11 cellular contexts compared by ENCODE assay signal in the genomic region with DNA sequence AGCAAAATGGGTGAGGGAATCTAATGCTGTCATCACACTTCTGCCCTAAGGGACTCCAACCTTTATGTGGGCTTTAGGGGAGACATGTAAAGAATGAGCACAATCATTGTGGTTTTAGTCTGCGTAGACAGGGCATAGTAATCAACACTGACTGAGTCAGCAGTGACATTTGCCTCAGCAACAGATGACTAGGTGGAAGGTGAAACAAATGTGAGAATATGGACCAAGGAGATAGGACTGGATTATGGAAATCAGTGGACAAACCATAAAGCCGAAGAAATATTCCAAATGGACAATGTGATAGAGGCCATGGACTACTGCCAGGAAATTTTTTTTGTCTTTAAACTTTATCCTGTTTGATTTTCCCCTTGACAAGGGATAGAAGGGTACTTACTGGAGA.
DNase-seq lines count a peak whose midpoint lies in the region; ATAC-seq, FAIRE-seq and TF ChIP-seq lines count a peak whose summit lies in the region.
"Had no signal": no experiment of that assay in that cellular context is flagged by ENCODE, and none has a peak within 500 bp of the region (broad histone marks: within the 10 kb centered on the region; RNA-seq: fewer than 3 reads in every experiment).

No MANE protein-coding gene starts in this region.

- TF ChIP-seq CTCF in PC-3 (conservative IDR thresholded peaks at IDR 0.05; ENCODE audit: low read depth, low read length) (no peak), H1 (IDR thresholded peaks at IDR 0.05; ENCODE audit: control extremely low read depth in 1 of 3, insufficient read depth in 1 of 3, low read depth in 1 of 3, low read length in 3 of 3) (no peak)

- no peaks in the 10 kb centered on the region for H3K27me3 Mint-ChIP-seq in stimulated activated naive CD8-positive, alpha-beta T cell treated with anti-CD3 and anti-CD28 coated beads, Interleukin-15, amount 100 ng/mL, for 72 hours

- peak; percentile 14 for DNase-seq in stimulated activated CD4-positive, alpha-beta T cell treated with anti-CD3 and anti-CD28 coated beads, Interleukin-15, amount 100 ng/mL, for 24 hours
- DNase-seq in stimulated activated CD4-positive, alpha-beta T cell treated with anti-CD3 and anti-CD28 coated beads, Interleukin-2, amount 100 ng/mL, for 48 hours = no peak
- peak; percentile 90 for DNase-seq in PC-3
- no peak for DNase-seq in H1 (ENCODE audit: low read depth in 1 of 2, low spot score in 2 of 2)
- DNase-seq in stimulated activated naive CD8-positive, alpha-beta T cell treated with anti-CD3 and anti-CD28 coated beads, Interleukin-15, amount 100 ng/mL, for 72 hours = peak in 1 of 2 donors; percentile 23
- no peak for DNase-seq in caudate nucleus (lab: John Stamatoyannopoulos, UW)
- no peak for DNase-seq in mesenteric fat pad (ENCODE audit: low spot score)
- no peak for DNase-seq in NCI-H128 (lab: John Stamatoyannopoulos, UW; ENCODE audit: unreplicated experiment)
- DNase-seq: nephron progenitor cell, uterus had no signal

- H3K36me3 ChIP-seq in PC-3 (ENCODE audit: low read depth, low read length) = no peaks in the 10 kb centered on the region
- H3K36me3 ChIP-seq in H1 (ENCODE audit: control insufficient read depth in 2 of 4, insufficient read depth in 4 of 4, low read length in 3 of 4) = no peaks in the 10 kb centered on the region
- H3K36me3 ChIP-seq: uterus had no signal

- H3K27me3 ChIP-seq in PC-3 (ENCODE audit: low read length) = no peaks in the 10 kb centered on the region
- no peaks in the 10 kb centered on the region for H3K27me3 ChIP-seq in H1 (replicated peaks in 1 of 4; ENCODE audit: control insufficient read depth in 3 of 4, extremely low read depth in 1 of 4, insufficient read depth in 3 of 4, low read length in 3 of 4)
- H3K27me3 ChIP-seq: uterus had no signal

- H3K4me3 Mint-ChIP-seq in stimulated activated naive CD8-positive, alpha-beta T cell treated with anti-CD3 and anti-CD28 coated beads, Interleukin-15, amount 100 ng/mL, for 72 hours = no peak overlapping the region
- H3K4me3 Mint-ChIP-seq: nephron progenitor cell had no signal

- TF ChIP-seq POLR2A in H1 (IDR thresholded peaks at IDR 0.05; ENCODE audit: control extremely low read depth in 1 of 2, low read depth in 2 of 2, low read length in 2 of 2) = no peak

- no peaks in the 10 kb centered on the region for H3K79me2 ChIP-seq in PC-3 (ENCODE audit: low read length)
- no peaks in the 10 kb centered on the region for H3K79me2 ChIP-seq in H1 (ENCODE audit: control insufficient read depth in 1 of 2, insufficient read depth in 2 of 2, low read length in 2 of 2)

- no peak overlapping the region for H3K14ac ChIP-seq in H1 (ENCODE audit: insufficient read length)

- FAIRE-seq in H1 (lab: Jason Lieb, UNC) = no peak

- no peak overlapping the region for H3K18ac ChIP-seq in H1 (ENCODE audit: extremely low read depth, low read length)

- H2BK5ac ChIP-seq in H1 (ENCODE audit: low read depth, low read length) = no peak overlapping the region

- POLR2A ChIA-PET in PC-3 (lab: Charles Lee; ENCODE audit: unreplicated experiment) (no interaction called here), H1 (lab: Charles Lee; ENCODE audit: partially characterized antibody) (no interaction called here)

- H3K4me1 ChIP-seq in PC-3 (ENCODE audit: insufficient read depth, low read length) (peaks cover 52% of the 10 kb centered on the region), H1 (replicated peaks in 1 of 4; ENCODE audit: control insufficient read depth in 3 of 4, insufficient read depth in 4 of 4, low read length in 3 of 4) (no peaks in the 10 kb centered on the region)
- H3K4me1 ChIP-seq: uterus had no signal

- intact Hi-C loops in PC-3 (cut with micrococcal nuclease) = no loop called here

- H4K91ac ChIP-seq in H1 (replicated peaks; ENCODE audit: insufficient read length, low read length) = no peak overlapping the region

- no peak overlapping the region for H2BK20ac ChIP-seq in H1 (ENCODE audit: low read length)

- H3K27ac ChIP-seq in PC-3 (ENCODE audit: low read length) (peak overlapping the region; percentile 94), H1 (ENCODE audit: low read depth, low read length) (no peak overlapping the region), caudate nucleus (ENCODE audit: low read depth, low read length) (no peak overlapping the region)
- H3K27ac ChIP-seq: coronary artery, uterus had no signal

- H2AFZ ChIP-seq in PC-3 (ENCODE audit: low read length) (no peak overlapping the region), H1 (ENCODE audit: low read length) (0 out of 2 replicates have a peak overlapping the region, but pooled peaks have one; percentile 4)

- no peaks in the 10 kb centered on the region; the same call in 1 of the 2 replicates for H3K23me2 ChIP-seq in H1 (ENCODE audit: low read depth, low read length)

- H3K9me3 ChIP-seq in PC-3 (ENCODE audit: low read length) (no peaks in the 10 kb centered on the region), H1 (ENCODE audit: insufficient read depth in 2 of 2, low read depth in 1 of 2, low read length in 1 of 2) (no peaks in the 10 kb centered on the region)
- H3K9me3 ChIP-seq: uterus had no signal

- no peak for TF ChIP-seq RAD21 in H1 (IDR thresholded peaks at IDR 0.05 in 1 of 2, conservative IDR thresholded peaks at IDR 0.05 in 1 of 2; ENCODE audit: low read depth in 2 of 2, low read length in 2 of 2)

- H2BK120ac ChIP-seq in H1 (replicated peaks; ENCODE audit: low read depth, low read length) = no peak overlapping the region

- H3K4ac ChIP-seq in H1 (replicated peaks; ENCODE audit: insufficient read length, low read depth, low read length) = no peak overlapping the region

- H3K4me1 Mint-ChIP-seq in stimulated activated naive CD8-positive, alpha-beta T cell treated with anti-CD3 and anti-CD28 coated beads, Interleukin-15, amount 100 ng/mL, for 72 hours = peaks cover 37% of the 10 kb centered on the region
- H3K4me1 Mint-ChIP-seq: nephron progenitor cell had no signal

- H3K56ac ChIP-seq in H1 (replicated peaks; ENCODE audit: insufficient read length, low read depth, low read length) = no peak overlapping the region

- H3K4me3 ChIP-seq in PC-3 (ENCODE audit: low read length) = no peak overlapping the region
- no peak overlapping the region for H3K4me3 ChIP-seq in H1 (ENCODE audit: extremely low read depth in 1 of 4, insufficient read depth in 2 of 4, low read depth in 3 of 4, low read length in 4 of 4)
- H3K4me3 ChIP-seq: coronary artery, uterus had no signal

- peak; percentile 68 for ATAC-seq in PC-3
- peak; percentile 93 for ATAC-seq in stimulated activated naive CD8-positive, alpha-beta T cell treated with anti-CD3 and anti-CD28 coated beads, Interleukin-15, amount 100 ng/mL, for 72 hours

- H2BK15ac ChIP-seq in H1 (ENCODE audit: low read length) = no peak overlapping the region

- no peak overlapping the region for H3K27ac Mint-ChIP-seq in stimulated activated naive CD8-positive, alpha-beta T cell treated with anti-CD3 and anti-CD28 coated beads, Interleukin-15, amount 100 ng/mL, for 72 hours
- H3K27ac Mint-ChIP-seq: nephron progenitor cell had no signal

- no peak overlapping the region for H4K8ac ChIP-seq in H1 (ENCODE audit: extremely low read depth, insufficient read depth, low read length)

- WGBS in H1 (ENCODE audit: extremely low coverage in 1 of 2, insufficient coverage in 1 of 2, insufficient read length in 1 of 2, insufficient replicate concordance in 2 of 2, low coverage in 1 of 2, low lambda C conversion rate in 2 of 2, missing lambda C conversion rate in 1 of 2), 2 experiments = 93% methylated on average over 2 of the region's 2 CpGs; no CpG with 5 or more reads in 1 of the 2 experiments

- H2AK5ac ChIP-seq in H1 (ENCODE audit: low read depth, low read length) = no peak overlapping the region

- no peak overlapping the region for H3K23ac ChIP-seq in H1 (ENCODE audit: insufficient read length)

- CTCF ChIA-PET in PC-3 (lab: Charles Lee) (no interaction called here), H1 (lab: Charles Lee; ENCODE audit: partially characterized antibody) (no interaction called here)

- no peak for TF ChIP-seq EP300 in H1 (IDR thresholded peaks at IDR 0.05; ENCODE audit: borderline replicate concordance in 1 of 2, low read depth in 2 of 2, low read length in 2 of 2)

- no peaks in the 10 kb centered on the region for H3K79me1 ChIP-seq in H1 (ENCODE audit: low read depth, low read length)

- H4K5ac ChIP-seq in H1 (ENCODE audit: insufficient read length, low read depth, low read length) = no peak overlapping the region

- no peak overlapping the region for H2BK12ac ChIP-seq in H1 (ENCODE audit: low read depth, low read length)

- BruUV-seq in PC-3 (replicated peaks; lab: Mats Ljungman, UMichigan) = no TSS peak

- no peaks in the 10 kb centered on the region for H3F3A ChIP-seq in PC-3 (ENCODE audit: low read length, unreplicated experiment)

- H3K9me3 Mint-ChIP-seq in stimulated activated naive CD8-positive, alpha-beta T cell treated with anti-CD3 and anti-CD28 coated beads, Interleukin-15, amount 100 ng/mL, for 72 hours = no peaks in the 10 kb centered on the region
- H3K9me3 Mint-ChIP-seq: nephron progenitor cell had no signal

- H3K9ac ChIP-seq in PC-3 (ENCODE audit: low read length) = peak overlapping the region; percentile 77
- H3K9ac ChIP-seq in H1 (replicated peaks in 1 of 4; ENCODE audit: extremely low read depth in 1 of 4, low read depth in 3 of 4, low read length in 3 of 4) = no peak overlapping the region

- no peaks in the 10 kb centered on the region for H3K9me2 ChIP-seq in PC-3 (replicated peaks; ENCODE audit: low read length)

- peak overlapping the region; percentile 35 for H3K4me2 ChIP-seq in PC-3 (ENCODE audit: low read length)
- no peak overlapping the region for H3K4me2 ChIP-seq in H1 (ENCODE audit: insufficient read depth in 1 of 2, low read depth in 2 of 2, low read length in 2 of 2)

- H4K20me1 ChIP-seq in PC-3 (ENCODE audit: low read length) = no peaks in the 10 kb centered on the region
- no peaks in the 10 kb centered on the region for H4K20me1 ChIP-seq in H1 (replicated peaks in 1 of 2; ENCODE audit: control insufficient read depth in 1 of 2, insufficient read depth in 2 of 2, low read length in 2 of 2)

TF ChIP-seq in H1, 55 proteins besides CTCF, POLR2A, EP300 and RAD21 (continues in another document):
- TF ChIP-seq JUN (IDR thresholded peaks at IDR 0.05; ENCODE audit: low read depth, low read length) (no peak), TCF12 (IDR thresholded peaks at IDR 0.05; ENCODE audit: low read depth, low read length) (no peak), RXRA (IDR thresholded peaks at IDR 0.05; ENCODE audit: insufficient read depth, low read depth, low read length) (no peak), EGR1 (IDR thresholded peaks at IDR 0.05; ENCODE audit: borderline replicate concordance, low read depth, low read length) (no peak), YY1 (IDR thresholded peaks at IDR 0.05; ENCODE audit: low read depth, low read length) (no peak), SIN3A (conservative IDR thresholded peaks at IDR 0.05 in 1 of 2, IDR thresholded peaks at IDR 0.05 in 1 of 2; ENCODE audit: low read depth in 1 of 2, low read length in 2 of 2) (no peak), ATF3 (IDR thresholded peaks at IDR 0.05; ENCODE audit: insufficient read depth, low read depth, low read length) (no peak)

Comparison
In these comparisons a context has a peak if more than half of its experiments do, and no peak if none do; other contexts are left out.
1. DNase-seq: peak in stimulated activated CD4-positive, alpha-beta T cell treated with anti-CD3 and anti-CD28 coated beads, Interleukin-15, amount 100 ng/mL, for 24 hours (single experiment) and PC-3 (single experiment); none in stimulated activated CD4-positive, alpha-beta T cell treated with anti-CD3 and anti-CD28 coated beads, Interleukin-2, amount 100 ng/mL, for 48 hours (0 of 2), H1 (0 of 2), caudate nucleus (0 of 61), mesenteric fat pad (single experiment) and NCI-H128 (single experiment).